Comparison of ENCODE assay signal across 9 cellular contexts in the genomic region with DNA sequence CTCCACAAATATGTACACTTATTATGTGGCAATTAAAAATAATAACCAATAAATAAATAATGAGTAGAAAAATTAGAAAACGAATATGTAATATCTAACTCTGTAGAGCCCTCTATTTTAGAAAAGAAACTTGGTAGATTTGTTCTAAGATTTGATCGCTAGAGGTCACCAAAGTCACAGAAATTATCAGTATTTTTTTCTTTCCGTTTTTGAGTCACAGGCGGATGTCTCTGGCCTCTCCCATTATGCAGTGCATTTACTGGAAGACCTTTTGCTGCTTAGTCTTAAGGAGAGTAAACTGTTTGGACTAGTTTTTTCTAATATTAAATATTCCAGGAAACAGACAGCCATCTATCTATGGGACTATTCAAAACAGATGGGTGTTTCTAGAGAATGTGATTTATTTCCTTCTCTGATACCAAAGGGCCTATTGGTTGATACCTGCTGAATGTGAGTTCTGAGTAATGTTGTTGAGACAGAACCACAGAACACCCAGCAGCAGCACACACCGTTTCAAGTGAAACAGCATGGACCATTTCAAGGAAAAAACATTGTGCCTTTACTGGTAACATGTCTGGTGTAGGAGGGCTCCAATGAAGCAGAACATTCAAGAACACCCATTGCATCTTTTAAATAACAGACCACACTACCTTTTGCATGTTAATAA. TPM values are rescaled to one million over a fixed set of nuclear protein-coding genes. Genes with fewer than 3 reads are reported as not detected.
DNase-seq lines count a peak whose midpoint lies in the region; ATAC-seq, FAIRE-seq and TF ChIP-seq lines count a peak whose summit lies in the region.
"Had no signal": no experiment of that assay in that cellular context is flagged by ENCODE, and none has a peak within 500 bp of the region (broad histone marks: within the 10 kb centered on the region; RNA-seq: fewer than 3 reads in every experiment).

No MANE protein-coding gene starts in this region.

- TF ChIP-seq EP300 in H1 (IDR thresholded peaks at IDR 0.05; ENCODE audit: borderline replicate concordance in 1 of 2, low read depth in 2 of 2, low read length in 2 of 2): no peak

- intact Hi-C loops in mucosa of descending colon (cut with DNase I, micrococcal nuclease): no loop called here

- H3K4me3 ChIP-seq in AG10803 (ENCODE audit: low read length): no peak overlapping the region
- H3K4me3 ChIP-seq in HEK293 (ENCODE audit: low read depth, low read length): no peak overlapping the region
- no peak overlapping the region for H3K4me3 ChIP-seq in H1 (ENCODE audit: extremely low read depth in 1 of 4, insufficient read depth in 2 of 4, low read depth in 3 of 4, low read length in 4 of 4)
- H3K4me3 ChIP-seq in mucosa of descending colon: no peak overlapping the region

- no peaks in the 10 kb centered on the region for H3K79me1 ChIP-seq in H1 (ENCODE audit: low read depth, low read length)

- no peak overlapping the region for H3K4ac ChIP-seq in H1 (replicated peaks; ENCODE audit: insufficient read length, low read depth, low read length)

- FAIRE-seq in H1 (lab: Jason Lieb, UNC): peak; percentile 52

- H3K27ac ChIP-seq in HEK293 (ENCODE audit: extremely low read depth, low read depth, low read length) (no peak overlapping the region), H1 (ENCODE audit: low read depth, low read length) (no peak overlapping the region)

- no peak overlapping the region for H3K9ac ChIP-seq in H1 (replicated peaks in 1 of 4; ENCODE audit: extremely low read depth in 1 of 4, low read depth in 3 of 4, low read length in 3 of 4)

- H4K20me1 ChIP-seq in H1 (replicated peaks in 1 of 2; ENCODE audit: control insufficient read depth in 1 of 2, insufficient read depth in 2 of 2, low read length in 2 of 2): no peaks in the 10 kb centered on the region

- no peaks in the 10 kb centered on the region for H3K27me3 ChIP-seq in H1 (replicated peaks in 1 of 4; ENCODE audit: control insufficient read depth in 3 of 4, extremely low read depth in 1 of 4, insufficient read depth in 3 of 4, low read length in 3 of 4)

- peak; percentile 77 to 78 for TF ChIP-seq RAD21 in H1 (IDR thresholded peaks at IDR 0.05 in 1 of 2, conservative IDR thresholded peaks at IDR 0.05 in 1 of 2; ENCODE audit: low read depth in 2 of 2, low read length in 2 of 2)

- TF ChIP-seq POLR2A in H1 (IDR thresholded peaks at IDR 0.05; ENCODE audit: control extremely low read depth in 1 of 2, low read depth in 2 of 2, low read length in 2 of 2): no peak

- H3K56ac ChIP-seq in H1 (replicated peaks; ENCODE audit: insufficient read length, low read depth, low read length): no peak overlapping the region

- 25% methylated on average over 5 of the region's 5 CpGs; no CpG with 5 or more reads in 1 of the 2 experiments for whole genome bisulfite sequencing in H1 (ENCODE audit: extremely low coverage in 1 of 2, insufficient coverage in 1 of 2, insufficient read length in 1 of 2, insufficient replicate concordance in 2 of 2, low coverage in 1 of 2, low lambda C conversion rate in 2 of 2, missing lambda C conversion rate in 1 of 2), 2 experiments

- CTCF ChIA-PET in HEK293 (lab: Yijun Ruan, JAX): interaction anchor here (0.8 to 1.2 kb wide), 4 partner anchors 397 to 941 kb away, joined by 3 to 4 read pairs (median 3); no protein-coding TSS in a partner anchor
- CTCF ChIA-PET in H1 (lab: Charles Lee; ENCODE audit: partially characterized antibody): interaction anchor here (0.8 to 1.2 kb wide), 11 partner anchors 10 to 929 kb away, joined by 3 to 10 read pairs (median 3); no protein-coding TSS in a partner anchor

- H3K4me1 ChIP-seq in HEK293 (ENCODE audit: control insufficient read depth, insufficient read depth, low read length) (no peaks in the 10 kb centered on the region), H1 (replicated peaks in 1 of 4; ENCODE audit: control insufficient read depth in 3 of 4, insufficient read depth in 4 of 4, low read length in 3 of 4) (peaks cover 0 to 3% (median 1%) of the 10 kb centered on the region in 4 experiments; a peak in 1 of 7 replicates), mucosa of descending colon (ENCODE audit: low read depth) (no peaks in the 10 kb centered on the region)

- ATAC-seq in SK-N-SH treated with all-trans-retinoic acid at 6 μM for 48 hours (peak; percentile 87), mucosa of descending colon (peak; percentile 82)

- H2BK20ac ChIP-seq in H1 (ENCODE audit: low read length): no peak overlapping the region

- POLR2A ChIA-PET in HEK293 (lab: Yijun Ruan, JAX): no interaction called here
- POLR2A ChIA-PET in H1 (lab: Charles Lee; ENCODE audit: partially characterized antibody): no interaction called here

- no peak overlapping the region for H2BK15ac ChIP-seq in H1 (ENCODE audit: low read length)

- H4K8ac ChIP-seq in H1 (ENCODE audit: extremely low read depth, insufficient read depth, low read length): no peak overlapping the region

- no peaks in the 10 kb centered on the region for H3K23me2 ChIP-seq in H1 (ENCODE audit: low read depth, low read length)

- peak overlapping the region; percentile 96 for H2AFZ ChIP-seq in H1 (ENCODE audit: low read length)

- no peak overlapping the region for H2BK120ac ChIP-seq in H1 (replicated peaks; ENCODE audit: low read depth, low read length)

- H2BK5ac ChIP-seq in H1 (ENCODE audit: low read depth, low read length): no peak overlapping the region

- no peak overlapping the region for H3K18ac ChIP-seq in H1 (ENCODE audit: extremely low read depth, low read length)

- TF ChIP-seq CTCF in AG10803 (conservative IDR thresholded peaks at IDR 0.05; ENCODE audit: low read length): peak; percentile 47
- no peak for TF ChIP-seq CTCF in GM10266 (IDR thresholded peaks at IDR 0.05; ENCODE audit: control insufficient read depth, insufficient read depth, low read depth, missing control alignments)
- no peak for TF ChIP-seq CTCF in HEK293 (tag by site-specific recombination; IDR thresholded peaks at IDR 0.05)
- peak; percentile 44; the same call in 1 of the 2 replicates for TF ChIP-seq CTCF in LNCAP (IDR thresholded peaks at IDR 0.05)
- peak in 2 of 3 experiments; percentile 25 to 42; a peak in 2 of 4 replicates for TF ChIP-seq CTCF in H1 (IDR thresholded peaks at IDR 0.05; ENCODE audit: control extremely low read depth in 1 of 3, insufficient read depth in 1 of 3, low read depth in 1 of 3, low read length in 3 of 3)
- no peak for TF ChIP-seq CTCF in mucosa of descending colon (IDR thresholded peaks at IDR 0.05)

- H4K5ac ChIP-seq in H1 (ENCODE audit: insufficient read length, low read depth, low read length): no peak overlapping the region

- H2BK12ac ChIP-seq in H1 (ENCODE audit: low read depth, low read length): no peak overlapping the region

- H3K36me3 ChIP-seq in HEK293 (ENCODE audit: control insufficient read depth in 2 of 2, insufficient read depth in 1 of 2, low read length in 2 of 2): no peaks in the 10 kb centered on the region
- no peaks in the 10 kb centered on the region for H3K36me3 ChIP-seq in H1 (ENCODE audit: control insufficient read depth in 2 of 4, insufficient read depth in 4 of 4, low read length in 3 of 4)
- no peaks in the 10 kb centered on the region for H3K36me3 ChIP-seq in mucosa of descending colon (ENCODE audit: low read depth)

- H3K9me3 ChIP-seq in HEK293 (ENCODE audit: control insufficient read depth, insufficient read depth, low read depth, low read length) (no peaks in the 10 kb centered on the region), H1 (ENCODE audit: insufficient read depth in 2 of 2, low read depth in 1 of 2, low read length in 1 of 2) (no peaks in the 10 kb centered on the region), mucosa of descending colon (no peaks in the 10 kb centered on the region)

- no peak overlapping the region for H3K4me2 ChIP-seq in H1 (ENCODE audit: insufficient read depth in 1 of 2, low read depth in 2 of 2, low read length in 2 of 2)

- no peak overlapping the region for H2AK5ac ChIP-seq in H1 (ENCODE audit: low read depth, low read length)

- no peak overlapping the region for H3K23ac ChIP-seq in H1 (ENCODE audit: insufficient read length)

- peak; percentile 60 for DNase-seq in AG10803 (ENCODE audit: low read depth)
- DNase-seq in GM10266 (ENCODE audit: extremely low spot score): peak; percentile 41
- no peak for DNase-seq in H1 (ENCODE audit: low read depth in 1 of 2, low spot score in 2 of 2)
- peak in 1 of 3 donors; percentile 24 for DNase-seq in mucosa of descending colon
- no peak for DNase-seq in stimulated activated CD8-positive, alpha-beta memory T cell treated with anti-CD3 and anti-CD28 coated beads, Interleukin-4, amount 100 ng/mL, for 48 hours

- no peak overlapping the region for H3K14ac ChIP-seq in H1 (ENCODE audit: insufficient read length)

- H3K79me2 ChIP-seq in H1 (ENCODE audit: control insufficient read depth in 1 of 2, insufficient read depth in 2 of 2, low read length in 2 of 2): no peaks in the 10 kb centered on the region

- no peak overlapping the region for H4K91ac ChIP-seq in H1 (replicated peaks; ENCODE audit: insufficient read length, low read length)

TF ChIP-seq in SK-N-SH treated with all-trans-retinoic acid at 6 μM for 48 hours, 23 proteins besides CTCF, POLR2A, EP300 and RAD21 (continues in another document):
- TF ChIP-seq TCF4 (CRISPR knock-in tag; IDR thresholded peaks at IDR 0.05; ENCODE audit: borderline replicate concordance) (no peak), ZFP3 (CRISPR knock-in tag; IDR thresholded peaks at IDR 0.05) (no peak), ZFP30 (CRISPR knock-in tag; IDR thresholded peaks at IDR 0.05) (no peak), ZNF8 (CRISPR knock-in tag; IDR thresholded peaks at IDR 0.05) (no peak)

TF ChIP-seq in H1, 55 proteins besides CTCF, POLR2A, EP300 and RAD21 (continues in another document):
- TF ChIP-seq USF2 (IDR thresholded peaks at IDR 0.05; ENCODE audit: low read length): no peak
- TF ChIP-seq CBX8 (IDR thresholded peaks at IDR 0.05; ENCODE audit: borderline replicate concordance, low read depth, low read length): no peak
- no peak for TF ChIP-seq SAP30 (IDR thresholded peaks at IDR 0.05; ENCODE audit: insufficient read depth, insufficient replicate concordance, low read length)
- TF ChIP-seq RNF2 (IDR thresholded peaks at IDR 0.05; ENCODE audit: borderline replicate concordance, low read depth, low read length, missing control alignments, poor library complexity, severe bottlenecking): no peak

RNA-seq across cellular contexts. Expression of gene GYPA, which starts 34.0 kb away (rescaled TPM):
- total RNA-seq in H1 (2021; fragmentation: NEBNext Ultra II Directional; extraction: Animal tissue kit (Norgen Biotek cat#: 25700)): not detected in 2 replicates
- polyA plus RNA-seq in H1 (2011; rRNA removed): not detected in 2 replicates
- not detected for polyA plus RNA-seq in H1 (2011; cell fraction: cytosol; rRNA removed)
- not detected for polyA plus RNA-seq in H1 (2011; cell fraction: nucleus; rRNA removed)
- not detected in 4 replicates for polyA plus RNA-seq in H1 (2012, experiment 1 of 2)
- not detected for polyA plus RNA-seq in H1 (2012, experiment 2 of 2)
- not detected for polyA plus RNA-seq in H1 (2013, experiment 1 of 2)
- polyA plus RNA-seq in H1 (2013, experiment 2 of 2): not detected
- polyA minus RNA-seq in H1 (2011; rRNA and poly(A)+ RNA removed): not detected in 2 replicates
- polyA minus RNA-seq in H1 (2011; cell fraction: cytosol; rRNA and poly(A)+ RNA removed): not detected
- polyA minus RNA-seq in H1 (2011; cell fraction: nucleus; rRNA and poly(A)+ RNA removed): not detected
- total RNA-seq in mucosa of descending colon: not detected
- total RNA-seq: T-helper 2 cell treated with Interferon-gamma antibody and Interleukin-4, amounts not matched to agents 100 ng/mL and 5 ng/mL, for 36 hours had no signal

Comparison
In these comparisons a context has a peak if more than half of its experiments do, and no peak if none do; other contexts are left out.
1. DNase-seq: peak in AG10803 (single experiment) and GM10266 (single experiment); none in H1 (0 of 2) and stimulated activated CD8-positive, alpha-beta memory T cell treated with anti-CD3 and anti-CD28 coated beads, Interleukin-4, amount 100 ng/mL, for 48 hours (single experiment).
2. CTCF ChIP-seq: peak in AG10803 (single experiment), LNCAP (single experiment) and H1 (2 of 3); none in GM10266 (single experiment), HEK293 (single experiment) and mucosa of descending colon (single experiment).